Comparison of ENCODE assay signal across 8 cellular contexts in the genomic region with DNA sequence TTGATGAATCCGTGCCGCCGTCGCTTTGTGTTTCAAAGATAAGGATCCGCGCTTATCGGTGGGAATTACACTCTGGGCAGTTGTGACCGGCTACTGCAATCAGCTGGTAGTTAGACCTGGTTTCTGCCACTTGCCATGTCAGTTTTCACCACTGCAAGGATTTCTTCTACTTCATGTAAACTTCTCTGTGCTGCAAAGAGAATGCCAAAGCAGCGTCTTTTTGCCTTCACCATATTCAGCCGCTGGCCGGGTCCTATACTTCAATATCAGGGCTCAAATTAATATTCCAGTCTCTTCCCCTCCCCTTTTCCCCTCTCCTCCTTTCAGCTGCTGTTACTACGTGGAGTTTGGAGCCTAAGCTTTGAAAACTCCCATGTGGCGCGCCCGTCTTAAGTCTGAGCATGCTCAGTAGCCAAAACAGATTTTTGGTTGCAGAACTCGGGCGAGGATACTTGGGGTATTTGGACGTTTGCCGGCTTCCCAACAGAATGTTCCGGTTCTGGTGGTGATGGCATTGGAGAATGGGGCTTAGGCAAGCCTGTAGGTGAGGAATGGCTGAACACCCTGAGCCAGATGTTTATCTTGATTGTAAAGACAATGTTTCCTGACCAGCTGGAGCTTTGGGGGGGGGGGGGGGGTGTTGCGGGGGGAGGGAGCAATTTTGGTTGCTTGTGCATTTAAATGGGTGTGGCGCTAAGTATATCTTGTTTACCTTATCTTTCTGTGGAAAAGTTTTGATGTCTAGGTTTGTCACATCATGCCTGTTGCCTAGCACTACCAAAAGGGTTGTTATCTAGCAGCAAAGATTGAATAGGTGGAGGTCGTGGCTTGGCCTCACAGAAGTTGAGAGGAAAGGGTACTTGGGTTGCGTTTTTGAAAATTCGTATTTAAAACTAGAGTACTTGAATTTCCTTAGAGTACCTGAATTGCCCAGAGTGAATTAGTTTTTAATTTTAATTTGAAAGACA. TPM values are rescaled to one million over a fixed set of nuclear protein-coding genes. Genes with fewer than 3 reads are reported as not detected.
A peak's percentile ranks its signal among the peaks of the same experiment; 100 is the strongest.
DNase-seq lines count a peak whose midpoint lies in the region; ATAC-seq and TF ChIP-seq lines count a peak whose summit lies in the region.

No MANE protein-coding gene starts in this region.

- no peaks in the 10 kb centered on the region for H3K27me3 ChIP-seq in brain microvascular endothelial cell (replicated peaks)

- no peaks in the 10 kb centered on the region for H3K9me2 ChIP-seq in OCI-LY7 (ENCODE audit: insufficient read depth, low read length)

- TSS peak; percentile 79 for BruUV-seq in OCI-LY7 (replicated peaks; lab: Mats Ljungman, UMichigan)

- peaks cover 71% of the 10 kb centered on the region for H3K79me2 ChIP-seq in OCI-LY7 (ENCODE audit: insufficient read depth, low read depth, low read length)

- H3K36me3 ChIP-seq in OCI-LY7 (ENCODE audit: insufficient read depth, low read length) (peaks cover 40% of the 10 kb centered on the region), brain microvascular endothelial cell (replicated peaks) (no peaks in the 10 kb centered on the region)

- peak overlapping the region; percentile 95 for H3K4me3 ChIP-seq in OCI-LY7 (ENCODE audit: low read depth, low read length, poor library complexity, severe bottlenecking)
- H3K4me3 ChIP-seq in brain microvascular endothelial cell (ENCODE audit: low read depth, low read length) = peak overlapping the region; percentile 89
- peak overlapping the region; percentile 85 for H3K4me3 ChIP-seq in iPS-11a (ENCODE audit: low read depth, low read length)

- TF ChIP-seq CTCF in 22Rv1 (IDR thresholded peaks at IDR 0.05) (no peak), OCI-LY7 (conservative IDR thresholded peaks at IDR 0.05; ENCODE audit: low read length) (no peak), brain microvascular endothelial cell (IDR thresholded peaks at IDR 0.05; ENCODE audit: low read depth, low read length, missing control alignments) (no peak)

- H3K4me2 ChIP-seq in OCI-LY7 (ENCODE audit: low read length) = peak overlapping the region; percentile 96

- CTCF ChIA-PET in OCI-LY7 (lab: Charles Lee; ENCODE audit: unreplicated experiment) = no interaction called here

- intact Hi-C loops in OCI-LY7 (cut with micrococcal nuclease; ENCODE audit: unreplicated experiment) = loop anchor here (1.0 to 2.0 kb wide), 2 partner anchors 29 to 41 kb away; no protein-coding TSS in a partner anchor

- DNase-seq in G401 (ENCODE audit: low spot score) (peak; percentile 52), OCI-LY7 (ENCODE audit: low spot score) (peak; percentile 52), brain microvascular endothelial cell (peak; percentile 57), renal cortical epithelial cell (ENCODE audit: low read depth) (peak; percentile 38), T-helper 9 cell (no peak)

- H3K9me3 ChIP-seq in OCI-LY7 (ENCODE audit: low read length) = no peaks in the 10 kb centered on the region

- H3K27ac ChIP-seq in 22Rv1 (peak overlapping the region; percentile 89), OCI-LY7 (ENCODE audit: low read depth, low read length, poor library complexity, severe bottlenecking) (peak overlapping the region; percentile 78), brain microvascular endothelial cell (peak overlapping the region; percentile 90)

- H3K4me1 ChIP-seq in OCI-LY7 (ENCODE audit: insufficient read depth, low read length, poor library complexity, severe bottlenecking) = peaks cover 44% of the 10 kb centered on the region

- in situ Hi-C loops in G401 (cut with HindIII; ENCODE audit: low sequenced_read_pairs) (no loop called here), brain microvascular endothelial cell (cut with HindIII; ENCODE audit: low pct_ligation_motif_present, low sequenced_read_pairs) (no loop called here)

- peak; percentile 25 for ATAC-seq in HG03066 (IDR thresholded peaks at IDR 0.05; ENCODE audit: low read depth, unreplicated experiment)

- peak overlapping the region; percentile 91; the same call in 1 of the 2 replicates for H2AFZ ChIP-seq in OCI-LY7 (ENCODE audit: low read length)

- POLR2A ChIA-PET in OCI-LY7 (lab: Charles Lee) = interaction anchor here (0.6 to 6.9 kb wide), 11 partner anchors 11 to 126 kb away, joined by 3 to 53 read pairs (median 5); no protein-coding TSS in a partner anchor

- peaks cover 25% of the 10 kb centered on the region for H4K20me1 ChIP-seq in OCI-LY7 (ENCODE audit: insufficient read depth, low read length)

RNA-seq across cellular contexts. Expression of a gene that starts 1.1 kb away (rescaled TPM):
- total RNA-seq in G401 (2014; rRNA removed; shearing (Covaris generic)) = 28.9 and 42.3 TPM in 2 replicates
- total RNA-seq in OCI-LY7 (2014; rRNA removed; shearing (Covaris generic)) = 32.9 and 62.0 TPM in 2 replicates
- 90.6 and 94.5 TPM in 2 replicates for total RNA-seq in OCI-LY7 (2022)
- total RNA-seq in renal cortical epithelial cell = 39.4 and 59.6 TPM in 2 replicates

RNA-seq across cellular contexts. Expression of a gene that starts 59.3 kb away (rescaled TPM):
- not detected in 2 replicates for total RNA-seq in G401 (2014; rRNA removed; shearing (Covaris generic))
- not detected in 2 replicates for total RNA-seq in OCI-LY7 (2014; rRNA removed; shearing (Covaris generic))
- not detected in 2 replicates for total RNA-seq in OCI-LY7 (2022)
- total RNA-seq in renal cortical epithelial cell = 0.25 TPM in 1 of 2 replicates, not detected in the other
